In the genomic region with DNA sequence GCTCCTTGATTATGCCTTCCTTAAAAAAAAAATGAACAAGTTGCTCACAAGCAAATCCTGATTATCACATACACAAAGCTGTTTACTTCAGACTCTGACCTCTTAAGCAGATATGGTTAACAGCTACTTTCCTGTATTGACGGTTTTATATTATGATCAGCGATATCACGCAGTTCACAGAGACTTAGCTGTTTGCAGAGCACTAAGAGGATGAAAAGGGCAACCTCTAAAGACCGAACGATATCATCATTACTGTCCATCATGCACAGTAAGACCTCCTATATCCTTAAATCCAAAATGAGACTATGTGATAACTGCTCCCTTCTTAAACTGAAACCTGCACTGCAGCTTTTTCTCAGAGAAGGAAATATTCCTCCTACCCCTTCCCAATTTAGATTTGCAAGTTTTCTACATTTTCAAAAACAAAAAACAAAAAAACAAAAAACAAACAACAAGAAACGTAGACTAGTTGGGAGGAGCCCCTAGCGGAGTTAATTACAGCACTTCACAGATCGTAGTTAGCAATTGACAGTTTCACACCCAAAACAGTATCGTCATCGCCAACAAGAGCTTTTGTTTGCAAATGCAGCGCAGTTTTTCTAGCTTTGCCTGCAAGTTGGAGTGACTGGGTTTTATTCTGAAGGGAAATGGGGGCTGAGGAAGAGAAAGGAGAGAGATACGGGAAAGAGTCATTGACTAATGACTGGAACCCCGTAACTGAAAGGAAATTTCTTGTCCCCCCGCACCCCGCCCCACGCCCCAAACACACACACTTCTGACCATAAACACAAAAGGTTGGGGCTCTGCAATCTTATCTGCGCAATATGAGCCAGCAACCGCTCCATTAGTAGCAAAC, we compare ENCODE assay signal across 8 cellular contexts. TPM values are rescaled to one million over a fixed set of nuclear protein-coding genes. Genes with fewer than 3 reads are reported as not detected.
DNase-seq lines count a peak whose midpoint lies in the region; ATAC-seq and TF ChIP-seq lines count a peak whose summit lies in the region.

No MANE protein-coding gene starts in this region.

- no peaks in the 10 kb centered on the region for H3K9me3 ChIP-seq in CD4-positive, CD25-positive, alpha-beta regulatory T cell (ENCODE audit: control insufficient read depth in 2 of 2, low read length in 2 of 2)

- DNase-seq in CD4-positive, CD25-positive, alpha-beta regulatory T cell = peak; percentile 36 to 77 (median 72)
- peak; percentile 22 for DNase-seq in NOMO-1 treated with dmso at 0.1 percent for 144 hours (lab: John Stamatoyannopoulos, UW; ENCODE audit: unreplicated experiment)
- DNase-seq in astrocyte of the cerebellum (ENCODE audit: low read depth) = no peak
- peak; percentile 23 for DNase-seq in iPS-NIHi11 (ENCODE audit: low spot score)
- DNase-seq in NCI-H1048 (lab: John Stamatoyannopoulos, UW) = no peak
- DNase-seq in left lobe of liver (ENCODE audit: low spot score) = no peak

- peak overlapping the region; percentile 96 to 100 (median 98) for H3K27ac Mint-ChIP-seq in CD4-positive, CD25-positive, alpha-beta regulatory T cell

- peaks cover 41% of the 10 kb centered on the region for H3K4me1 ChIP-seq in CD4-positive, CD25-positive, alpha-beta regulatory T cell (ENCODE audit: control insufficient read depth, insufficient read depth, low read length, poor library complexity, severe bottlenecking)

- H3K36me3 ChIP-seq in CD4-positive, CD25-positive, alpha-beta regulatory T cell (ENCODE audit: control insufficient read depth, insufficient read depth, low read length) = peaks cover 14% of the 10 kb centered on the region

- no peak for ATAC-seq in CD4-positive, CD25-positive, alpha-beta regulatory T cell (ENCODE audit: low read depth in 2 of 2)
- ATAC-seq in GM19455 (IDR thresholded peaks at IDR 0.05; ENCODE audit: unreplicated experiment) = peak; percentile 3
- ATAC-seq in left lobe of liver = no peak

- peaks cover 15% of the 10 kb centered on the region for H3K36me3 Mint-ChIP-seq in CD4-positive, CD25-positive, alpha-beta regulatory T cell

- in situ Hi-C loops in astrocyte of the cerebellum (cut with HindIII; ENCODE audit: low sequenced_read_pairs) = loop anchor here (10.0 kb wide), 3 partner anchors 75 to 115 kb away; no protein-coding TSS in a partner anchor

- no peaks in the 10 kb centered on the region for H3K9me3 Mint-ChIP-seq in CD4-positive, CD25-positive, alpha-beta regulatory T cell

- H3K27ac ChIP-seq in CD4-positive, CD25-positive, alpha-beta regulatory T cell (ENCODE audit: insufficient read depth, low read length, poor library complexity, severe bottlenecking) = peak overlapping the region; percentile 98
- peak overlapping the region; percentile 95 to 100 (median 99) for H3K27ac ChIP-seq in skin epidermis

- H3K4me3 ChIP-seq in CD4-positive, CD25-positive, alpha-beta regulatory T cell (ENCODE audit: low read depth, low read length) = peak overlapping the region; percentile 99
- H3K4me3 ChIP-seq in astrocyte of the cerebellum (ENCODE audit: low read depth, low read length) = peak overlapping the region; percentile 93
- peak overlapping the region; percentile 56 to 98 (median 77) for H3K4me3 ChIP-seq in skin epidermis

- H3K27me3 ChIP-seq in CD4-positive, CD25-positive, alpha-beta regulatory T cell (ENCODE audit: control insufficient read depth, insufficient read depth, low read length) = no peaks in the 10 kb centered on the region

- peaks cover 7 to 60% (median 41%) of the 10 kb centered on the region in 4 donors for H3K4me1 Mint-ChIP-seq in CD4-positive, CD25-positive, alpha-beta regulatory T cell

- TF ChIP-seq CTCF in astrocyte of the cerebellum (IDR thresholded peaks at IDR 0.05; ENCODE audit: low read depth, low read length, missing control alignments) = no peak

- peaks cover 12% of the 10 kb centered on the region for H3K27me3 Mint-ChIP-seq in CD4-positive, CD25-positive, alpha-beta regulatory T cell

- peak overlapping the region; percentile 94 to 100 (median 98) for H3K4me3 Mint-ChIP-seq in CD4-positive, CD25-positive, alpha-beta regulatory T cell

RNA-seq across cellular contexts. Expression of a gene that starts 1.2 kb away (rescaled TPM):
- 293 TPM for total RNA-seq in CD4-positive, CD25-positive, alpha-beta regulatory T cell
- polyA plus RNA-seq in CD4-positive, CD25-positive, alpha-beta regulatory T cell = 100 to 1,000 TPM in 1 of 4 donors, 10 to 100 TPM in 3; 79.0 to 103 (median 94.6) TPM
- 40.1 TPM for total RNA-seq in left lobe of liver

Comparison
In these comparisons a context has a peak if more than half of its experiments do, and no peak if none do; other contexts are left out.
1. DNase-seq: peak in CD4-positive, CD25-positive, alpha-beta regulatory T cell (3 of 3), NOMO-1 treated with dmso at 0.1 percent for 144 hours (single experiment) and iPS-NIHi11 (single experiment); none in astrocyte of the cerebellum (single experiment), NCI-H1048 (single experiment) and left lobe of liver (single experiment).
2. Peak in every context shown above with its lines, with median percentiles within 50 percentile points of each other: H3K4me3 ChIP-seq.